ENCODE assay signal across 1 cellular context in the genomic region with DNA sequence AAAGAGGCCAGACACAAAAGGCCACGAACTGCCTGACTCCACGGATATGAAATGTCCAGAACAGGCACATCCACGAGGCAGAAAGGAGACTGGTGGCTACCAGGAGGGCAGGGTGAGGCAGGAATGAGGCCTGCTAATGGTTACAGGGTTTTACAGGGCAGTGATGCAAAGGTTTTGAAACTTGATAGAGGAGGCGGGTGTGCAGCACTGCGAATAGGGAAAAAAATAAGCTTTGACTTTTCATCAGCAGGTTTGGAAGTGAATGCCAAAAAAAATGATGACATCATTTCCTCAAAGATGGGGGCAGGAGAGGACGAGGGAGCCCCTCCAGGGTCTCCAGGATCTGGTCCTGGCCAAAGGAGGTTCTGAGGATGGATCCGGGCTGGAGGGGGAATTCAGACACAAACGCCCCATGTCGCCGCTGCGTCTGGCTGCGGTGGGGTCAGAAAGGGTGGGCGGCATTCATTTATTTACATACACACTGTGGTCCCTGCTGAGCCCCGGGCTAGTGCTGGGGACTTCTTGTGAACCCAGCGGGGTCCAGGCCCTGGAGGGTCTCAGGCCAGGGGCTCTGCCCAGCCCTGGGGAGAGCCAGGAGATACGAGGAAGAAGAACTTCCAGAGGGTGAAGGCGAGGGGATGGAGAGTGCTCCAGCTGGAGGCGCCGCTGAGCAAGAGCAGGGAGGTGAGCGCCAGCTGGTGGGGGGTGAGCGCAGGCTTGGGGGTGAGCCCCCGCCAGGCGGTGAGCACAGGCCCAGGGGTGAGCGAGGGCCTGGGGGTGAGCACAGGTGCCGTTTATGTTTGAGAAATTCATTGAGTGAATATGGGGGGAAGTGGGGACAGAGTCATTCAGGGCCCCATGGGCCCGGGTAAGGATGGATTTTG.
A peak's percentile ranks its signal among the peaks of the same experiment; 100 is the strongest.
TF ChIP-seq lines count a peak whose summit lies in the region.

No MANE protein-coding gene starts in this region.

TF ChIP-seq in HEK293, 187 proteins besides CTCF, POLR2A, EP300 and RAD21 (continued from another document):
- TF ChIP-seq, protein P1, sequence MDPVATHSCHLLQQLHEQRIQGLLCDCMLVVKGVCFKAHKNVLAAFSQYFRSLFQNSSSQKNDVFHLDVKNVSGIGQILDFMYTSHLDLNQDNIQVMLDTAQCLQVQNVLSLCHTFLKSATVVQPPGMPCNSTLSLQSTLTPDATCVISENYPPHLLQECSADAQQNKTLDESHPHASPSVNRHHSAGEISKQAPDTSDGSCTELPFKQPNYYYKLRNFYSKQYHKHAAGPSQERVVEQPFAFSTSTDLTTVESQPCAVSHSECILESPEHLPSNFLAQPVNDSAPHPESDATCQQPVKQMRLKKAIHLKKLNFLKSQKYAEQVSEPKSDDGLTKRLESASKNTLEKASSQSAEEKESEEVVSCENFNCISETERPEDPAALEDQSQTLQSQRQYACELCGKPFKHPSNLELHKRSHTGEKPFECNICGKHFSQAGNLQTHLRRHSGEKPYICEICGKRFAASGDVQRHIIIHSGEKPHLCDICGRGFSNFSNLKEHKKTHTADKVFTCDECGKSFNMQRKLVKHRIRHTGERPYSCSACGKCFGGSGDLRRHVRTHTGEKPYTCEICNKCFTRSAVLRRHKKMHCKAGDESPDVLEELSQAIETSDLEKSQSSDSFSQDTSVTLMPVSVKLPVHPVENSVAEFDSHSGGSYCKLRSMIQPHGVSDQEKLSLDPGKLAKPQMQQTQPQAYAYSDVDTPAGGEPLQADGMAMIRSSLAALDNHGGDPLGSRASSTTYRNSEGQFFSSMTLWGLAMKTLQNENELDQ (tag by site-specific recombination; IDR thresholded peaks at IDR 0.05; ENCODE audit: low read depth): no peak
- TF ChIP-seq ZBTB21 (tag by site-specific recombination; IDR thresholded peaks at IDR 0.05) (peak; percentile 41; the same call in 1 of the 2 replicates), GLIS2 (tag by site-specific recombination; IDR thresholded peaks at IDR 0.05) (peak; percentile 52), ZNF600 (tag by site-specific recombination; IDR thresholded peaks at IDR 0.05) (peak; percentile 67; the same call in 1 of the 2 replicates), ZNF830 (tag by site-specific recombination; IDR thresholded peaks at IDR 0.05; ENCODE audit: low read depth) (no peak), ZNF138 (tag by site-specific recombination; IDR thresholded peaks at IDR 0.05; ENCODE audit: borderline replicate concordance) (no peak), ZFP41 (tag by site-specific recombination; IDR thresholded peaks at IDR 0.05; ENCODE audit: borderline replicate concordance) (no peak), ZBTB7A (tag by site-specific recombination; IDR thresholded peaks at IDR 0.05; ENCODE audit: low read depth) (no peak), WT1 (tag by site-specific recombination; IDR thresholded peaks at IDR 0.05) (no peak), ZSCAN23 (tag by site-specific recombination; IDR thresholded peaks at IDR 0.05) (no peak), ZNF670 (tag by site-specific recombination; IDR thresholded peaks at IDR 0.05; ENCODE audit: low read depth) (no peak), MZF1 (tag by site-specific recombination; IDR thresholded peaks at IDR 0.05; ENCODE audit: borderline replicate concordance) (no peak), ZNF121 (tag by site-specific recombination; IDR thresholded peaks at IDR 0.05) (no peak), ZNF629 (tag by site-specific recombination; IDR thresholded peaks at IDR 0.05) (peak; percentile 72; the same call in 1 of the 2 replicates), ZNF133 (tag by site-specific recombination; IDR thresholded peaks at IDR 0.05) (no peak), ZNF366 (tag by site-specific recombination; conservative IDR thresholded peaks at IDR 0.05) (0 out of 2 replicates have a peak, but pooled peaks have one; percentile 27), ZBTB48 (tag by site-specific recombination; IDR thresholded peaks at IDR 0.05) (no peak), ZNF350 (tag by site-specific recombination; IDR thresholded peaks at IDR 0.05) (no peak), ZNF10 (tag by site-specific recombination; IDR thresholded peaks at IDR 0.05) (no peak), ZNF548 (tag by site-specific recombination; IDR thresholded peaks at IDR 0.05) (no peak), ZSCAN16 (tag by site-specific recombination; IDR thresholded peaks at IDR 0.05) (no peak), ZBTB20 (tag by site-specific recombination; IDR thresholded peaks at IDR 0.05) (peak; percentile 26; the same call in 1 of the 2 replicates), GLI2 (tag by site-specific recombination; IDR thresholded peaks at IDR 0.05; ENCODE audit: borderline replicate concordance, low read depth) (no peak), ZNF843 (tag by site-specific recombination; IDR thresholded peaks at IDR 0.05) (no peak), ZNF571 (tag by site-specific recombination; IDR thresholded peaks at IDR 0.05) (no peak), SP7 (tag by site-specific recombination; IDR thresholded peaks at IDR 0.05) (peak; percentile 35; the same call in 1 of the 2 replicates), ZNF654 (tag by site-specific recombination; IDR thresholded peaks at IDR 0.05; ENCODE audit: low read depth) (no peak), SP2 (tag by site-specific recombination; IDR thresholded peaks at IDR 0.05) (0 out of 2 replicates have a peak, but pooled peaks have one; percentile 11)
- TF ChIP-seq, protein P2, sequence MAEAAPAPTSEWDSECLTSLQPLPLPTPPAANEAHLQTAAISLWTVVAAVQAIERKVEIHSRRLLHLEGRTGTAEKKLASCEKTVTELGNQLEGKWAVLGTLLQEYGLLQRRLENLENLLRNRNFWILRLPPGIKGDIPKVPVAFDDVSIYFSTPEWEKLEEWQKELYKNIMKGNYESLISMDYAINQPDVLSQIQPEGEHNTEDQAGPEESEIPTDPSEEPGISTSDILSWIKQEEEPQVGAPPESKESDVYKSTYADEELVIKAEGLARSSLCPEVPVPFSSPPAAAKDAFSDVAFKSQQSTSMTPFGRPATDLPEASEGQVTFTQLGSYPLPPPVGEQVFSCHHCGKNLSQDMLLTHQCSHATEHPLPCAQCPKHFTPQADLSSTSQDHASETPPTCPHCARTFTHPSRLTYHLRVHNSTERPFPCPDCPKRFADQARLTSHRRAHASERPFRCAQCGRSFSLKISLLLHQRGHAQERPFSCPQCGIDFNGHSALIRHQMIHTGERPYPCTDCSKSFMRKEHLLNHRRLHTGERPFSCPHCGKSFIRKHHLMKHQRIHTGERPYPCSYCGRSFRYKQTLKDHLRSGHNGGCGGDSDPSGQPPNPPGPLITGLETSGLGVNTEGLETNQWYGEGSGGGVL (tag by site-specific recombination; IDR thresholded peaks at IDR 0.05): 0 out of 2 replicates have a peak, but pooled peaks have one; percentile 20
- TF ChIP-seq, protein P3, sequence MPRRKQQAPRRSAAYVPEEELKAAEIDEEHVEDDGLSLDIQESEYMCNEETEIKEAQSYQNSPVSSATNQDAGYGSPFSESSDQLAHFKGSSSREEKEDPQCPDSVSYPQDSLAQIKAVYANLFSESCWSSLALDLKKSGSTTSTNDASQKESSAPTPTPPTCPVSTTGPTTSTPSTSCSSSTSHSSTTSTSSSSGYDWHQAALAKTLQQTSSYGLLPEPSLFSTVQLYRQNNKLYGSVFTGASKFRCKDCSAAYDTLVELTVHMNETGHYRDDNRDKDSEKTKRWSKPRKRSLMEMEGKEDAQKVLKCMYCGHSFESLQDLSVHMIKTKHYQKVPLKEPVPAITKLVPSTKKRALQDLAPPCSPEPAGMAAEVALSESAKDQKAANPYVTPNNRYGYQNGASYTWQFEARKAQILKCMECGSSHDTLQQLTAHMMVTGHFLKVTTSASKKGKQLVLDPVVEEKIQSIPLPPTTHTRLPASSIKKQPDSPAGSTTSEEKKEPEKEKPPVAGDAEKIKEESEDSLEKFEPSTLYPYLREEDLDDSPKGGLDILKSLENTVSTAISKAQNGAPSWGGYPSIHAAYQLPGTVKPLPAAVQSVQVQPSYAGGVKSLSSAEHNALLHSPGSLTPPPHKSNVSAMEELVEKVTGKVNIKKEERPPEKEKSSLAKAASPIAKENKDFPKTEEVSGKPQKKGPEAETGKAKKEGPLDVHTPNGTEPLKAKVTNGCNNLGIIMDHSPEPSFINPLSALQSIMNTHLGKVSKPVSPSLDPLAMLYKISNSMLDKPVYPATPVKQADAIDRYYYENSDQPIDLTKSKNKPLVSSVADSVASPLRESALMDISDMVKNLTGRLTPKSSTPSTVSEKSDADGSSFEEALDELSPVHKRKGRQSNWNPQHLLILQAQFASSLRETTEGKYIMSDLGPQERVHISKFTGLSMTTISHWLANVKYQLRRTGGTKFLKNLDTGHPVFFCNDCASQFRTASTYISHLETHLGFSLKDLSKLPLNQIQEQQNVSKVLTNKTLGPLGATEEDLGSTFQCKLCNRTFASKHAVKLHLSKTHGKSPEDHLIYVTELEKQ (tag by site-specific recombination; IDR thresholded peaks at IDR 0.05; ENCODE audit: borderline replicate concordance): no peak
- TF ChIP-seq, protein P4, sequence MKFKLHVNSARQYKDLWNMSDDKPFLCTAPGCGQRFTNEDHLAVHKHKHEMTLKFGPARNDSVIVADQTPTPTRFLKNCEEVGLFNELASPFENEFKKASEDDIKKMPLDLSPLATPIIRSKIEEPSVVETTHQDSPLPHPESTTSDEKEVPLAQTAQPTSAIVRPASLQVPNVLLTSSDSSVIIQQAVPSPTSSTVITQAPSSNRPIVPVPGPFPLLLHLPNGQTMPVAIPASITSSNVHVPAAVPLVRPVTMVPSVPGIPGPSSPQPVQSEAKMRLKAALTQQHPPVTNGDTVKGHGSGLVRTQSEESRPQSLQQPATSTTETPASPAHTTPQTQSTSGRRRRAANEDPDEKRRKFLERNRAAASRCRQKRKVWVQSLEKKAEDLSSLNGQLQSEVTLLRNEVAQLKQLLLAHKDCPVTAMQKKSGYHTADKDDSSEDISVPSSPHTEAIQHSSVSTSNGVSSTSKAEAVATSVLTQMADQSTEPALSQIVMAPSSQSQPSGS (tag by site-specific recombination; IDR thresholded peaks at IDR 0.05; ENCODE audit: low read depth): peak; percentile 90
- TF ChIP-seq, protein P5, sequence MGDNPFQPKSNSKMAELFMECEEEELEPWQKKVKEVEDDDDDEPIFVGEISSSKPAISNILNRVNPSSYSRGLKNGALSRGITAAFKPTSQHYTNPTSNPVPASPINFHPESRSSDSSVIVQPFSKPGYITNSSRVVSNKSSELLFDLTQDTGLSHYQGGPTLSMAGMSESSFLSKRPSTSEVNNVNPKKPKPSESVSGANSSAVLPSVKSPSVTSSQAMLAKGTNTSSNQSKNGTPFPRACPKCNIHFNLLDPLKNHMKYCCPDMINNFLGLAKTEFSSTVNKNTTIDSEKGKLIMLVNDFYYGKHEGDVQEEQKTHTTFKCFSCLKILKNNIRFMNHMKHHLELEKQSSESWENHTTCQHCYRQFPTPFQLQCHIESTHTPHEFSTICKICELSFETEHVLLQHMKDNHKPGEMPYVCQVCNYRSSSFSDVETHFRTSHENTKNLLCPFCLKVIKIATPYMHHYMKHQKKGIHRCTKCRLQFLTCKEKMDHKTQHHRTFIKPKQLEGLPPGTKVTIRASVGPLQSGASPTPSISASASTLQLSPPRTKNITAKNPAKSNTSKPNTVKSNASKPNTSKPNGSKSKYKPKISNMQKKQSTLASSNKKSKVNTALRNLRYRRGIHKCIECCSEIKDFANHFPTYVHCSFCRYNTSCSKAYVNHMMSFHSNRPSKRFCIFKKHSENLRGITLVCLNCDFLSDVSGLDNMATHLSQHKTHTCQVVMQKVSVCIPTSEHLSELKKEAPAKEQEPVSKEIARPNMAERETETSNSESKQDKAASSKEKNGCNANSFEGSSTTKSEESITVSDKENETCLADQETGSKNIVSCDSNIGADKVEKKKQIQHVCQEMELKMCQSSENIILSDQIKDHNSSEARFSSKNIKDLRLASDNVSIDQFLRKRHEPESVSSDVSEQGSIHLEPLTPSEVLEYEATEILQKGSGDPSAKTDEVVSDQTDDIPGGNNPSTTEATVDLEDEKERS (tag by site-specific recombination; IDR thresholded peaks at IDR 0.05): no peak
- TF ChIP-seq, protein P6, sequence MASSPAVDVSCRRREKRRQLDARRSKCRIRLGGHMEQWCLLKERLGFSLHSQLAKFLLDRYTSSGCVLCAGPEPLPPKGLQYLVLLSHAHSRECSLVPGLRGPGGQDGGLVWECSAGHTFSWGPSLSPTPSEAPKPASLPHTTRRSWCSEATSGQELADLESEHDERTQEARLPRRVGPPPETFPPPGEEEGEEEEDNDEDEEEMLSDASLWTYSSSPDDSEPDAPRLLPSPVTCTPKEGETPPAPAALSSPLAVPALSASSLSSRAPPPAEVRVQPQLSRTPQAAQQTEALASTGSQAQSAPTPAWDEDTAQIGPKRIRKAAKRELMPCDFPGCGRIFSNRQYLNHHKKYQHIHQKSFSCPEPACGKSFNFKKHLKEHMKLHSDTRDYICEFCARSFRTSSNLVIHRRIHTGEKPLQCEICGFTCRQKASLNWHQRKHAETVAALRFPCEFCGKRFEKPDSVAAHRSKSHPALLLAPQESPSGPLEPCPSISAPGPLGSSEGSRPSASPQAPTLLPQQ (tag by site-specific recombination; IDR thresholded peaks at IDR 0.05): 0 out of 2 replicates have a peak, but pooled peaks have one; percentile 11
